ENCODE assay signal across 8 cellular contexts in genomic region chr5:52709171-52709925, GRCh38.
DNase-seq lines count a peak whose midpoint lies in the region; ATAC-seq and TF ChIP-seq lines count a peak whose summit lies in the region.

No MANE protein-coding gene starts in this region.

- TF ChIP-seq CTCF in GM13976 (IDR thresholded peaks at IDR 0.05; ENCODE audit: borderline replicate concordance, control extremely low read depth, extremely low read depth, insufficient read depth, missing control alignments) = no peak
- TF ChIP-seq CTCF in dorsolateral prefrontal cortex (IDR thresholded peaks at IDR 0.05 in 54 of 56, conservative IDR thresholded peaks at IDR 0.05 in 2 of 56; ENCODE audit: low read depth in 1 of 56, partially characterized antibody in 56 of 56) = no peak

- ATAC-seq in GM21825 (IDR thresholded peaks at IDR 0.05; ENCODE audit: unreplicated experiment) (peak; percentile 78), GM21528 (IDR thresholded peaks at IDR 0.05; ENCODE audit: low FRiP score, unreplicated experiment) (no peak)

- in situ Hi-C loops in GM13976 (cut with MboI; ENCODE audit: low sequenced_read_pairs, unreplicated experiment) = no loop called here

- intact Hi-C loops in dorsolateral prefrontal cortex (cut with DNase I) = no loop called here

- no peak overlapping the region for H3K27ac ChIP-seq in dorsolateral prefrontal cortex

- no peak overlapping the region for H3K4me3 ChIP-seq in dorsolateral prefrontal cortex

- DNase-seq in GM13976 (ENCODE audit: low spot score) = peak; percentile 8
- peak; percentile 55 for DNase-seq in islet precursor cell
- no peak for DNase-seq in GM19238 (ENCODE audit: insufficient read length, low spot score)
- DNase-seq in dorsolateral prefrontal cortex = no peak
- no peak for DNase-seq in NCI-H146 (lab: John Stamatoyannopoulos, UW)

- H3K27me3 ChIP-seq in dorsolateral prefrontal cortex = no peaks in the 10 kb centered on the region

TF ChIP-seq in PFSK-1, 5 proteins besides CTCF, POLR2A, EP300 and RAD21:
- TF ChIP-seq TAF1 (IDR thresholded peaks at IDR 0.05; ENCODE audit: borderline replicate concordance, insufficient read depth, low read length) = no peak
- no peak for TF ChIP-seq POLR2AphosphoS5 (IDR thresholded peaks at IDR 0.05; ENCODE audit: low read depth, low read length)
- peak; percentile 61; the same call in 1 of the 2 replicates for TF ChIP-seq SIN3A (IDR thresholded peaks at IDR 0.05; ENCODE audit: borderline replicate concordance, insufficient read depth, low read length)

Comparison
In these comparisons a context has a peak if more than half of its experiments do, and no peak if none do; other contexts are left out.
1. DNase-seq: peak in GM13976 (single experiment) and islet precursor cell (single experiment); none in GM19238 (single experiment), dorsolateral prefrontal cortex (0 of 10) and NCI-H146 (single experiment).